In the genomic region with DNA sequence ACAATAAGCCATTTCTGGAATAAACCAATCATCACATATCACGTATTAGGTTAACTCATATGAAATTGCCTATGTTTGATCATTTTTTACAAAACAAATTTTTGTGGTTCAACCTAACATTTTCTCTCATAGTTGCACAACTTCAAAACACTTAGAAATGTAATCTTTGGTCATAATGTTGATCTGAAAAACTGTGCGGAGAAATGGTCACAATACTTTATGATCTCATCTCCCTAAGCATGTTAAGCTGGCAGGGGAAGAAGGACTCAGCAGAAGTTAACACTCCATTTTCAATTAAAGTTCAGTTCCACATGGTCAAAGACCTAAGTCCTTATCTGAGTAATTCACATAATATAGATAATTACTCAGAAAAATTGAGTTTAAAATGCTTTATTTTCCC, we compare ENCODE assay signal across 18 cellular contexts.
A peak's percentile ranks its signal among the peaks of the same experiment; 100 is the strongest.
DNase-seq lines count a peak whose midpoint lies in the region; ATAC-seq and TF ChIP-seq lines count a peak whose summit lies in the region.
"Had no signal": no experiment of that assay in that cellular context is flagged by ENCODE, and none has a peak within 500 bp of the region (broad histone marks: within the 10 kb centered on the region; RNA-seq: fewer than 3 reads in every experiment).

No MANE protein-coding gene starts in this region.

- no peaks in the 10 kb centered on the region for H3K4me1 Mint-ChIP-seq in naive thymus-derived CD4-positive, alpha-beta T cell
- H3K4me1 Mint-ChIP-seq in effector memory CD8-positive, alpha-beta T cell (ENCODE audit: low read depth in 2 of 2): no peaks in the 10 kb centered on the region
- H3K4me1 Mint-ChIP-seq in osteocyte (ENCODE audit: unreplicated experiment): no peaks in the 10 kb centered on the region
- H3K4me1 Mint-ChIP-seq: CD4-positive, CD25-positive, alpha-beta regulatory T cell had no signal

- H3K9me3 ChIP-seq in AG04450 (ENCODE audit: control insufficient read depth, insufficient read depth, low read length): no peaks in the 10 kb centered on the region
- H3K9me3 ChIP-seq in naive thymus-derived CD4-positive, alpha-beta T cell (ENCODE audit: control insufficient read depth in 2 of 3, low read length in 3 of 3): no peaks in the 10 kb centered on the region
- H3K9me3 ChIP-seq: Caco-2 had no signal

- H3K27ac ChIP-seq in AG04450 (ENCODE audit: low read depth, low read length): no peak overlapping the region
- H3K27ac ChIP-seq in naive thymus-derived CD4-positive, alpha-beta T cell (ENCODE audit: low read depth, low read length): no peak overlapping the region
- H3K27ac ChIP-seq: KMS-11, SK-N-MC had no signal

- no peak for ATAC-seq in naive thymus-derived CD4-positive, alpha-beta T cell
- ATAC-seq in effector memory CD8-positive, alpha-beta T cell (replicated peaks): no peak
- no peak for ATAC-seq in GM19035 (IDR thresholded peaks at IDR 0.05; ENCODE audit: unreplicated experiment)
- ATAC-seq: GM23338, HepG2 had no signal

- no peaks in the 10 kb centered on the region for H3K4me1 ChIP-seq in naive thymus-derived CD4-positive, alpha-beta T cell (ENCODE audit: control insufficient read depth in 2 of 2, insufficient read depth in 2 of 2, low read length in 2 of 2)
- H3K4me1 ChIP-seq: Caco-2 had no signal

- no peaks in the 10 kb centered on the region for H3K27me3 ChIP-seq in AG04450 (ENCODE audit: control insufficient read depth, insufficient read depth, low read length)
- H3K27me3 ChIP-seq in naive thymus-derived CD4-positive, alpha-beta T cell (ENCODE audit: control insufficient read depth in 2 of 2, insufficient read depth in 2 of 2, low read length in 2 of 2): no peaks in the 10 kb centered on the region

- H3K4me3 Mint-ChIP-seq in naive thymus-derived CD4-positive, alpha-beta T cell: no peak overlapping the region
- H3K4me3 Mint-ChIP-seq in effector memory CD8-positive, alpha-beta T cell: no peak overlapping the region
- no peak overlapping the region for H3K4me3 Mint-ChIP-seq in osteocyte (ENCODE audit: unreplicated experiment)
- H3K4me3 Mint-ChIP-seq: CD4-positive, CD25-positive, alpha-beta regulatory T cell; GM23338 had no signal

- TF ChIP-seq CTCF in AG04450 (IDR thresholded peaks at IDR 0.05; ENCODE audit: low read depth, low read length): no peak
- TF ChIP-seq CTCF in cardiac fibroblast (IDR thresholded peaks at IDR 0.05; ENCODE audit: low read depth, low read length): no peak
- no peak for TF ChIP-seq CTCF in fibroblast of villous mesenchyme (IDR thresholded peaks at IDR 0.05; ENCODE audit: insufficient read depth, low read depth, low read length)
- TF ChIP-seq CTCF in osteocyte (IDR thresholded peaks at IDR 0.05): no peak

- H3K4me3 ChIP-seq in AG04450 (ENCODE audit: low read depth, low read length): no peak overlapping the region
- H3K4me3 ChIP-seq in cardiac fibroblast (replicated peaks in 1 of 2; ENCODE audit: low read depth in 2 of 2, low read length in 2 of 2): no peak overlapping the region
- H3K4me3 ChIP-seq in fibroblast of villous mesenchyme (ENCODE audit: low read depth, low read length): no peak overlapping the region
- H3K4me3 ChIP-seq in naive thymus-derived CD4-positive, alpha-beta T cell (ENCODE audit: low read length): no peak overlapping the region
- H3K4me3 ChIP-seq: GM23338, SK-N-MC had no signal

- H3K27ac Mint-ChIP-seq in naive thymus-derived CD4-positive, alpha-beta T cell: no peak overlapping the region
- H3K27ac Mint-ChIP-seq in effector memory CD8-positive, alpha-beta T cell: no peak overlapping the region
- no peak overlapping the region for H3K27ac Mint-ChIP-seq in osteocyte (ENCODE audit: unreplicated experiment)
- H3K27ac Mint-ChIP-seq: CD4-positive, CD25-positive, alpha-beta regulatory T cell; GM23338 had no signal

- CTCF ChIA-PET in AG04450 (lab: Charles Lee): interaction anchor here (0.6 to 1.3 kb wide), 2 partner anchors 254 to 543 kb away, joined by 3 to 4 read pairs; no protein-coding TSS in a partner anchor
- CTCF ChIA-PET in naive thymus-derived CD4-positive, alpha-beta T cell (lab: Charles Lee): no interaction called here

- no peaks in the 10 kb centered on the region for H3K27me3 Mint-ChIP-seq in naive thymus-derived CD4-positive, alpha-beta T cell
- peaks cover 0 to 7% of the 10 kb centered on the region in 2 donors for H3K27me3 Mint-ChIP-seq in effector memory CD8-positive, alpha-beta T cell
- peaks cover 9% of the 10 kb centered on the region for H3K27me3 Mint-ChIP-seq in osteocyte (ENCODE audit: unreplicated experiment)
- H3K27me3 Mint-ChIP-seq: CD4-positive, CD25-positive, alpha-beta regulatory T cell had no signal

- H3K36me3 Mint-ChIP-seq in naive thymus-derived CD4-positive, alpha-beta T cell: peaks cover 0 to 5% (median 0%) of the 10 kb centered on the region in 5 donors
- no peaks in the 10 kb centered on the region for H3K36me3 Mint-ChIP-seq in effector memory CD8-positive, alpha-beta T cell (ENCODE audit: insufficient read depth)
- H3K36me3 Mint-ChIP-seq in osteocyte (ENCODE audit: unreplicated experiment): no peaks in the 10 kb centered on the region
- H3K36me3 Mint-ChIP-seq: CD4-positive, CD25-positive, alpha-beta regulatory T cell had no signal

- intact Hi-C loops in naive thymus-derived CD4-positive, alpha-beta T cell (cut with micrococcal nuclease): no loop called here

- POLR2A ChIA-PET in AG04450 (lab: Yijun Ruan, JAX): no interaction called here
- POLR2A ChIA-PET in naive thymus-derived CD4-positive, alpha-beta T cell (lab: Charles Lee): no interaction called here

- H3K9me3 Mint-ChIP-seq in naive thymus-derived CD4-positive, alpha-beta T cell: peaks cover 0 to 18% (median 8%) of the 10 kb centered on the region in 11 donors
- H3K9me3 Mint-ChIP-seq in effector memory CD8-positive, alpha-beta T cell: peaks cover 0 to 5% of the 10 kb centered on the region in 2 donors
- H3K9me3 Mint-ChIP-seq in osteocyte (ENCODE audit: unreplicated experiment): peaks cover 9% of the 10 kb centered on the region

- no peaks in the 10 kb centered on the region for H3K36me3 ChIP-seq in naive thymus-derived CD4-positive, alpha-beta T cell (ENCODE audit: control insufficient read depth in 2 of 3, insufficient read depth in 3 of 3, low read length in 3 of 3)

- DNase-seq in AG04450 (ENCODE audit: low read depth, low spot score) (peak; percentile 15), GM04503 (ENCODE audit: low read depth) (peak; percentile 34), cardiac fibroblast (ENCODE audit: low read depth in 2 of 2) (peak; percentile 11 to 14), fibroblast of villous mesenchyme (ENCODE audit: low read depth) (peak; percentile 48), osteocyte (ENCODE audit: extremely low spot score, unreplicated experiment) (no peak)
- DNase-seq in naive thymus-derived CD4-positive, alpha-beta T cell: no peak
- no peak for DNase-seq in effector memory CD8-positive, alpha-beta T cell
- DNase-seq: Caco-2; CD4-positive, CD25-positive, alpha-beta regulatory T cell; NCI-H1092; NCI-H2081 treated with DMSO at 0.1 percent for 48 hours; NCI-H510A treated with DMSO at 0.1 percent for 48 hours; NCI-H82 had no signal

Comparison
In these comparisons a context has a peak if more than half of its experiments do, and no peak if none do; other contexts are left out.
1. DNase-seq: peak in AG04450 (single experiment), GM04503 (single experiment), cardiac fibroblast (2 of 2) and fibroblast of villous mesenchyme (single experiment); none in naive thymus-derived CD4-positive, alpha-beta T cell (0 of 9), effector memory CD8-positive, alpha-beta T cell (0 of 3) and osteocyte (single experiment).